1 cellular context compared by ENCODE assay signal in genomic region chr2:174004311-174004695, GRCh38.
A peak's percentile ranks its signal among the peaks of the same experiment; 100 is the strongest.
TF ChIP-seq lines count a peak whose summit lies in the region.

No MANE protein-coding gene starts in this region.

TF ChIP-seq in liver, 16 proteins besides CTCF, POLR2A, EP300 and RAD21:
- TF ChIP-seq EGR1 (IDR thresholded peaks at IDR 0.05; ENCODE audit: low read depth in 2 of 2) (no peak), YY1 (IDR thresholded peaks at IDR 0.05) (no peak), NR2F2 (IDR thresholded peaks at IDR 0.05) (no peak), ATF3 (IDR thresholded peaks at IDR 0.05) (no peak), GABPA (IDR thresholded peaks at IDR 0.05 in 1 of 2, conservative IDR thresholded peaks at IDR 0.05 in 1 of 2) (no peak), RXRA (IDR thresholded peaks at IDR 0.05) (peak in 1 of 2 donors; percentile 1), ZBTB33 (IDR thresholded peaks at IDR 0.05) (peak; percentile 1), SP1 (IDR thresholded peaks at IDR 0.05) (no peak), FOXA1 (IDR thresholded peaks at IDR 0.05) (no peak), HNF4G (IDR thresholded peaks at IDR 0.05) (no peak)
